8 cellular contexts compared by ENCODE assay signal in the genomic region with DNA sequence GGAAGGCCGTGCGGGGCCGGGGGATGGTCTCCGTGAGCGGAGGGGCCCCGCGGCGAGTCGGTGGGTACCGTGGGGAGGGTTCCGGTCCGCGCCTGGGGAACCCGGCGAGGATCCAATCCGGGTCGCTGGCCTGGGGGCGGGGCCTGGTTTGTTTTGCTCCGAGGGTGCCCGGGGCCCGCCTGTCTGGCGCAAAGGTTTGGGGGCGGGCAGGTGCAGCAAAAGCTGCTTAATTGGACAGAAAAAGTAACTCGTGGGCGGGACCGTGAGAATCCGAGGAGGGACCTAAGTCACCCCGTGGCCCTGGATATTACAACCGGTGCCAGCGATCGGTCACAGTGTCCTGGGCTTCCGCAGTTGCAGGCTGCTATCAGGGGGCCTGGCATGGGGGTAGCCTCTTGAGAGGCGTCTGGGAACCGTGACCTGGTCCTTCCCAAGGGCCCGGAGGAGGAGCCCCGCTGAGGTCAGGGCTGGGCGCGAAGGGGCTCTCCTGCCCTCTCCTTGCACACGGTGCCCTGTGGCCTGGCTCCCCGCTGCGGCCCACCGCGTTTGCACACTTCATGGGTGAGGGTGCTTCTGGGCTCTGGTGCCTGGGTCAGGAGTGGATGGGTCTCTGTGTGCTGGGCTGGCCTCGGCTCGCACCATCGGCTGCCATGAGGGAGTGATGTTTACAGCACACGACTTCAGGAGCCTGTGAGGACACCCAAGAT. TPM values are rescaled to one million over a fixed set of nuclear protein-coding genes. Genes with fewer than 3 reads are reported as not detected.
A peak's percentile ranks its signal among the peaks of the same experiment; 100 is the strongest.
DNase-seq lines count a peak whose midpoint lies in the region; ATAC-seq and TF ChIP-seq lines count a peak whose summit lies in the region.

No MANE protein-coding gene starts in this region.

- no peaks in the 10 kb centered on the region for H3K27me3 ChIP-seq in aorta (ENCODE audit: control insufficient read depth in 1 of 2, insufficient read depth in 2 of 2, low read length in 1 of 2)

- peak; percentile 86 for DNase-seq in GM12864 (ENCODE audit: low read depth)
- peak; percentile 48 for DNase-seq in NCI-H1092 (lab: John Stamatoyannopoulos, UW)
- DNase-seq in T-helper 2 cell = peak; percentile 89 to 97 (median 92)
- DNase-seq in amygdala (lab: John Stamatoyannopoulos, UW) = peak in 31 of 56 donors; percentile 31 to 75 (median 57)
- peak; percentile 73 for DNase-seq in hepatic stellate cell (ENCODE audit: low spot score)
- DNase-seq in retina = peak; percentile 57
- DNase-seq in aorta = peak; percentile 94 to 95

- H3K4me1 ChIP-seq in aorta (ENCODE audit: control insufficient read depth in 1 of 2, insufficient read depth in 2 of 2, low read length in 2 of 2) = no peaks in the 10 kb centered on the region

- no peak for TF ChIP-seq CTCF in GM12864 (IDR thresholded peaks at IDR 0.05; ENCODE audit: low read depth, low read length, missing control alignments)

- H3K4me3 ChIP-seq in GM12864 (ENCODE audit: low read depth, low read length) (peak overlapping the region; percentile 86), aorta (ENCODE audit: low read length in 2 of 2) (peak overlapping the region; percentile 73 to 98)

- intact Hi-C loops in aorta (cut with DNase I) = no loop called here

- H3K27ac ChIP-seq in aorta (ENCODE audit: low read depth in 1 of 2, low read length in 2 of 2) = peak overlapping the region; percentile 89 to 95

- 1 to 2% methylated on average over 38 to 47 of the region's 47 CpGs for WGBS in aorta, 2 donors

- peaks cover 0 to 4% of the 10 kb centered on the region in 2 donors for H3K36me3 ChIP-seq in aorta (ENCODE audit: control insufficient read depth in 1 of 2, insufficient read depth in 2 of 2, low read length in 1 of 2)

- peak; percentile 54 for ATAC-seq in HG02588 (IDR thresholded peaks at IDR 0.05; ENCODE audit: unreplicated experiment)
- ATAC-seq in aorta (ENCODE audit: low FRiP score) = peak; percentile 68

- H3K9me3 ChIP-seq in aorta (ENCODE audit: control insufficient read depth, low read length) = no peaks in the 10 kb centered on the region

RNA-seq across cellular contexts. Expression of a gene that starts 1.4 kb away (rescaled TPM):
- total RNA-seq in aorta = 100 to 1,000 TPM; 116 to 121 TPM
- polyA plus RNA-seq in aorta = 100 to 1,000 TPM in 1 of 2 donors, 10 to 100 TPM in 1; 33.7 to 240 TPM

RNA-seq across cellular contexts. Expression of a gene that starts 7.6 kb away (rescaled TPM):
- 10 to 100 TPM in 1 of 2 donors, 1 to 10 TPM in 1; 2.2 to 10.0 TPM for total RNA-seq in aorta
- 10 to 100 TPM in 1 of 2 donors, 1 to 10 TPM in 1; 4.8 to 10.5 TPM for polyA plus RNA-seq in aorta

RNA-seq across cellular contexts. Expression of a gene that starts 10.3 kb away (rescaled TPM):
- total RNA-seq in aorta = 1,000 to 10,000 TPM; 1,300 to 1,387 TPM
- 1,000 to 10,000 TPM; 1,256 to 1,452 TPM for polyA plus RNA-seq in aorta

RNA-seq across cellular contexts. Expression of a gene that starts 12.7 kb away (rescaled TPM):
- 100 to 1,000 TPM; 620 to 681 TPM for total RNA-seq in aorta
- 1,000 to 10,000 TPM in 1 of 2 donors, 100 to 1,000 TPM in 1; 860 to 1,186 TPM for polyA plus RNA-seq in aorta

RNA-seq across cellular contexts. Expression of a gene that starts 15.1 kb away (rescaled TPM):
- 10 to 100 TPM in 1 of 2 donors, 1 to 10 TPM in 1; 8.5 to 14.7 TPM for total RNA-seq in aorta
- polyA plus RNA-seq in aorta = 10 to 100 TPM; 15.3 to 71.4 TPM

Comparison
In these comparisons a context has a peak if more than half of its experiments do, and no peak if none do; other contexts are left out.
1. Peak in every context shown above with its lines: DNase-seq, ATAC-seq, H3K4me3 ChIP-seq and H3K27ac ChIP-seq.